25 cellular contexts compared by ENCODE assay signal in genomic region chr3:155941354-155941753, GRCh38.
"Had no signal": no experiment of that assay in that cellular context is flagged by ENCODE, and none has a peak within 500 bp of the region (broad histone marks: within the 10 kb centered on the region; RNA-seq: fewer than 3 reads in every experiment).

No MANE protein-coding gene starts in this region.

- H3K4me3 ChIP-seq: adrenal gland, colonic mucosa, PC-9 had no signal

- ATAC-seq: activated CD4-positive, alpha-beta T cell treated with anti-CD3 and anti-CD28 coated beads for 36 hours; activated CD8-positive, alpha-beta T cell treated with anti-CD3 and anti-CD28 coated beads, Interleukin-2, amount 10 ng/mL, durations not matched to agents 7 days and 5 days; T-cell had no signal

- H3K27ac Mint-ChIP-seq: activated CD4-positive, alpha-beta T cell treated with anti-CD3 and anti-CD28 coated beads for 36 hours; activated CD8-positive, alpha-beta T cell treated with anti-CD3 and anti-CD28 coated beads, Interleukin-2, amount 10 ng/mL, durations not matched to agents 7 days and 5 days; activated naive CD8-positive, alpha-beta T cell treated with anti-CD3 and anti-CD28 coated beads, Interleukin-2, amount 10 ng/mL, durations not matched to agents 7 days and 5 days; T-cell had no signal

- H3K4me3 Mint-ChIP-seq: activated CD4-positive, alpha-beta T cell treated with anti-CD3 and anti-CD28 coated beads for 36 hours; activated CD8-positive, alpha-beta T cell treated with anti-CD3 and anti-CD28 coated beads, Interleukin-2, amount 10 ng/mL, durations not matched to agents 7 days and 5 days; activated naive CD8-positive, alpha-beta T cell treated with anti-CD3 and anti-CD28 coated beads, Interleukin-2, amount 10 ng/mL, durations not matched to agents 7 days and 5 days; T-cell had no signal

- H3K4me1 ChIP-seq: colonic mucosa had no signal

- H3K36me3 ChIP-seq: colonic mucosa had no signal

- H3K27me3 Mint-ChIP-seq: activated CD4-positive, alpha-beta T cell treated with anti-CD3 and anti-CD28 coated beads for 36 hours; activated naive CD8-positive, alpha-beta T cell treated with anti-CD3 and anti-CD28 coated beads, Interleukin-2, amount 10 ng/mL, durations not matched to agents 7 days and 5 days; T-cell had no signal

- H3K9ac ChIP-seq: KMS-11 had no signal

- DNase-seq: activated CD4-positive, alpha-beta T cell treated with anti-CD3 and anti-CD28 coated beads for 36 hours; activated CD8-positive, alpha-beta memory T cell treated with anti-CD3 and anti-CD28 coated beads, Interleukin-2, amount 50 U/mL, for 48 hours; activated CD8-positive, alpha-beta T cell treated with anti-CD3 and anti-CD28 coated beads, Interleukin-2, amount 10 ng/mL, durations not matched to agents 7 days and 5 days; activated naive CD4-positive, alpha-beta T cell treated with anti-CD3 and anti-CD28 coated beads, Interleukin-2, amount 50 U/mL, for 16 hours; activated naive CD8-positive, alpha-beta T cell treated with anti-CD3 and anti-CD28 coated beads, Interleukin-2, amount 10 ng/mL, durations not matched to agents 7 days and 5 days; activated T-cell treated with anti-CD3 and anti-CD28 coated beads, Interleukin-2, amount 50 U/mL, for 1 hour; adrenal gland; anterior cingulate cortex; cerebellar nuclear complex; colonic mucosa; NCI-H1092; NCI-H1417; NCI-H1930; NCI-H2171; NCI-H2227 treated with DMSO at 0.1 percent for 48 hours; NCI-H446 treated with DMSO at 0.1 percent for 48 hours; NCI-H526; NCI-H774; PC-9; SHP77 treated with DMSO at 0.1 percent for 48 hours; T-cell; T-helper 2 cell; T1000 had no signal

- H3K4me2 ChIP-seq: KMS-11, PC-9 had no signal

- H3K27me3 ChIP-seq: adrenal gland, colonic mucosa had no signal

- H3K9me3 ChIP-seq: adrenal gland, colonic mucosa had no signal

- H2AFZ ChIP-seq: PC-9 had no signal

- H3K9me3 Mint-ChIP-seq: activated naive CD8-positive, alpha-beta T cell treated with anti-CD3 and anti-CD28 coated beads, Interleukin-2, amount 10 ng/mL, durations not matched to agents 7 days and 5 days; T-cell had no signal

- H3K4me1 Mint-ChIP-seq: activated CD4-positive, alpha-beta T cell treated with anti-CD3 and anti-CD28 coated beads for 36 hours; activated naive CD8-positive, alpha-beta T cell treated with anti-CD3 and anti-CD28 coated beads, Interleukin-2, amount 10 ng/mL, durations not matched to agents 7 days and 5 days; T-cell had no signal

- H3K27ac ChIP-seq: adrenal gland, colonic mucosa, KMS-11, PC-9, VCaP had no signal
